8 cellular contexts compared by ENCODE assay signal in the genomic region with DNA sequence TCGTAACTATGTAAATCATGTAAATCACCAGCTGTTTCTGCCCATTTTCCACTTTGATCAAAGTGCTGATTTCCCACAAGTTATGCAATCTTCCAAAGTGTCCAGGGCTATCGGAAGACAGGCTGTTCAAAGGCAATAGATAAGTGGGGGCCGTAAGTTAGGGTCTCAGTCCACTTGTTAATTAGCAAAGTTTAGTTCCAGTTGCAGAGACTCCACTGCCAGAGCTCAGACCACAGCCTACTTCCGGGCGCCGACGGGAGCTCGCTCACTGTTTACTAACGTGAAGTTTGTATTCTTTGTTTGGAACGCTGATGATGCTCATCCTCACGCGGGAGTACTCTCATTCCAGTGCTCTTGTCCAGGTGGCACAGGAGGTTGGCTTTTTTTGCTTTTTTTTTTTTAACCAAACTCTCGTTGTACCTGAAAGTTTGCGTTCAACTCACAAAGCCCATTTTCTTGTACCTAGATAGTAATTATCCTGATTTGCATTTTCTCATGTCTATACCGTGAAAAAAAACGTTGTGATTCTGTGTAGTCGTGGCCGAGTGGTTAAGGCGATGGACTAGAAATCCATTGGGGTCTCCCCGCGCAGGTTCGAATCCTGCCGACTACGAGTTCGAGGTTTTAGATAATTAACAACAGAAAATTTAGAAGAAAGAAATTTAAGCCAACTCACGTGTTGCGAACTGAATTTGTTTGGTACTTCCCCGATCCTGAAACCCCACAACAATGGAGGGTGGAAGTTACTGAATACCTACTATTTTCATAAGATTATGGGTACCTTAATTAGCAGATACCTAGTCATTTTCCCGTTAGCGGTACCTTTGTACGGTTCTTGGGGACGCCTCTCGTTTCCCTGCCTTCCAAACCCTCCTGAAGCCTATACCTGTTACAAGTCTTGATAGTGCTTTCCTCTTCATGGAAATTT. TPM values are rescaled to one million over a fixed set of nuclear protein-coding genes. Genes with fewer than 3 reads are reported as not detected.
DNase-seq lines count a peak whose midpoint lies in the region; ATAC-seq lines count a peak whose summit lies in the region.

No MANE protein-coding gene starts in this region.

- intact Hi-C loops in aorta (cut with DNase I) = loop anchor here in 1 of 2 donors (10.0 kb wide), 1 partner anchor 402 kb away; no protein-coding TSS in a partner anchor

- H3K4me3 ChIP-seq in CD4-positive, CD25-positive, alpha-beta regulatory T cell (ENCODE audit: low read depth, low read length) = peak overlapping the region; percentile 97
- H3K4me3 ChIP-seq in Jurkat, Clone E6-1 (ENCODE audit: low read length) = peak overlapping the region; percentile 73
- H3K4me3 ChIP-seq in SJCRH30 = peak overlapping the region; percentile 70
- H3K4me3 ChIP-seq in aorta (ENCODE audit: low read length in 2 of 2) = peak overlapping the region; percentile 8 to 28

- H3K36me3 ChIP-seq in CD4-positive, CD25-positive, alpha-beta regulatory T cell (ENCODE audit: control insufficient read depth, insufficient read depth, low read length) = no peaks in the 10 kb centered on the region
- H3K36me3 ChIP-seq in SJCRH30 (no peaks in the 10 kb centered on the region), aorta (ENCODE audit: control insufficient read depth in 1 of 2, insufficient read depth in 2 of 2, low read length in 1 of 2) (no peaks in the 10 kb centered on the region)

- peak overlapping the region; percentile 17 for H3K27ac ChIP-seq in CD4-positive, CD25-positive, alpha-beta regulatory T cell (ENCODE audit: insufficient read depth, low read length, poor library complexity, severe bottlenecking)
- H3K27ac ChIP-seq in SJCRH30 (peak overlapping the region; percentile 50), aorta (ENCODE audit: low read depth in 1 of 2, low read length in 2 of 2) (no peak overlapping the region)

- peaks cover 59% of the 10 kb centered on the region for H3K27me3 Mint-ChIP-seq in CD4-positive, CD25-positive, alpha-beta regulatory T cell

- H3K36me3 Mint-ChIP-seq in CD4-positive, CD25-positive, alpha-beta regulatory T cell = no peaks in the 10 kb centered on the region

- peak; percentile 49 to 77 (median 71) for DNase-seq in CD4-positive, CD25-positive, alpha-beta regulatory T cell
- peak; percentile 84 for DNase-seq in Jurkat, Clone E6-1 (ENCODE audit: low read depth, low spot score)
- DNase-seq in SJCRH30 = peak; percentile 75 to 79
- peak; percentile 26 for DNase-seq in activated gamma-delta T cell (lab: John Stamatoyannopoulos, UW)
- DNase-seq in glomerular visceral epithelial cell (ENCODE audit: extremely low spot score) = peak; percentile 57
- peak; percentile 47 for DNase-seq in pons (ENCODE audit: low spot score)
- peak in 1 of 2 donors; percentile 68 for DNase-seq in aorta

- 3% methylated on average over 33 of the region's 33 CpGs for WGBS in aorta, 2 donors

- H3K4me1 ChIP-seq in CD4-positive, CD25-positive, alpha-beta regulatory T cell (ENCODE audit: control insufficient read depth, insufficient read depth, low read length, poor library complexity, severe bottlenecking) = peaks cover 18% of the 10 kb centered on the region
- no peaks in the 10 kb centered on the region for H3K4me1 ChIP-seq in SJCRH30
- no peaks in the 10 kb centered on the region for H3K4me1 ChIP-seq in aorta (ENCODE audit: control insufficient read depth in 1 of 2, insufficient read depth in 2 of 2, low read length in 2 of 2)

- H3K4me3 Mint-ChIP-seq in CD4-positive, CD25-positive, alpha-beta regulatory T cell = peak overlapping the region; percentile 88 to 94 (median 90)

- peak overlapping the region; percentile 88 to 96 (median 89) for H3K27ac Mint-ChIP-seq in CD4-positive, CD25-positive, alpha-beta regulatory T cell

- H3K27me3 ChIP-seq in CD4-positive, CD25-positive, alpha-beta regulatory T cell (ENCODE audit: control insufficient read depth, insufficient read depth, low read length) = peaks cover 15% of the 10 kb centered on the region
- H3K27me3 ChIP-seq in SJCRH30 = no peaks in the 10 kb centered on the region
- peaks cover 0 to 2% of the 10 kb centered on the region in 2 donors for H3K27me3 ChIP-seq in aorta (ENCODE audit: control insufficient read depth in 1 of 2, insufficient read depth in 2 of 2, low read length in 1 of 2)

- no peaks in the 10 kb centered on the region for H3K9me3 ChIP-seq in CD4-positive, CD25-positive, alpha-beta regulatory T cell (ENCODE audit: control insufficient read depth in 2 of 2, low read length in 2 of 2)
- no peaks in the 10 kb centered on the region for H3K9me3 ChIP-seq in SJCRH30 (replicated peaks)
- no peaks in the 10 kb centered on the region for H3K9me3 ChIP-seq in aorta (ENCODE audit: control insufficient read depth, low read length)

- H3K9me3 Mint-ChIP-seq in CD4-positive, CD25-positive, alpha-beta regulatory T cell = peaks cover 0 to 8% (median 0%) of the 10 kb centered on the region in 7 donors

- peaks cover 23 to 40% (median 32%) of the 10 kb centered on the region in 4 donors for H3K4me1 Mint-ChIP-seq in CD4-positive, CD25-positive, alpha-beta regulatory T cell

- ATAC-seq in CD4-positive, CD25-positive, alpha-beta regulatory T cell (ENCODE audit: low read depth in 2 of 2) = peak; percentile 43 to 52
- ATAC-seq in GM21390 (IDR thresholded peaks at IDR 0.05; ENCODE audit: unreplicated experiment) (peak; percentile 65), aorta (ENCODE audit: low FRiP score) (peak; percentile 86)

RNA-seq across cellular contexts. Expression of gene ZNF184, which starts 29.9 kb away (rescaled TPM):
- total RNA-seq in CD4-positive, CD25-positive, alpha-beta regulatory T cell = 14.9 TPM
- polyA plus RNA-seq in CD4-positive, CD25-positive, alpha-beta regulatory T cell = 10 to 100 TPM in 1 of 4 donors, 1 to 10 TPM in 3; 6.1 to 13.1 (median 7.7) TPM
- 10.3 TPM for polyA plus RNA-seq in Jurkat, Clone E6-1 (2012; ENCODE audit: insufficient read depth, insufficient read length)
- 18.0 and 18.9 TPM in 2 replicates for total RNA-seq in SJCRH30 (2014; rRNA removed; shearing (Covaris generic))
- total RNA-seq in aorta = 1 to 10 TPM; 5.3 to 8.0 TPM
- polyA plus RNA-seq in aorta = 1 to 10 TPM; 2.3 to 2.5 TPM

Comparison
In these comparisons a context has a peak if more than half of its experiments do, and no peak if none do; other contexts are left out.
1. H3K27ac ChIP-seq: peak in CD4-positive, CD25-positive, alpha-beta regulatory T cell (single experiment) and SJCRH30 (single experiment); none in aorta (0 of 2).
2. H3K4me3 ChIP-seq: peak in every context shown above with its lines; median percentile 97 in CD4-positive, CD25-positive, alpha-beta regulatory T cell; 73 in Jurkat, Clone E6-1; 70 in SJCRH30; 18 in aorta.
3. Peak in every context shown above with its lines, with median percentiles within 50 percentile points of each other: ATAC-seq.